In genomic region chr15:64354683-64355558, GRCh38 we compare ENCODE assay signal across 8 cellular contexts. TPM values are rescaled to one million over a fixed set of nuclear protein-coding genes. Genes with fewer than 3 reads are reported as not detected.
DNase-seq lines count a peak whose midpoint lies in the region; ATAC-seq, FAIRE-seq and TF ChIP-seq lines count a peak whose summit lies in the region.

No MANE protein-coding gene starts in this region.

- peak overlapping the region; percentile 84 for H3K9ac ChIP-seq in Loucy (ENCODE audit: low read depth, low read length, poor library complexity, severe bottlenecking)

- H3K4me3 ChIP-seq in Loucy (ENCODE audit: low read length, poor library complexity, severe bottlenecking) = peak overlapping the region; percentile 85
- peak overlapping the region; percentile 91 for H3K4me3 ChIP-seq in iPS-18c (ENCODE audit: insufficient read depth, low read depth, low read length)

- no peaks in the 10 kb centered on the region for H3K27me3 ChIP-seq in Loucy (ENCODE audit: insufficient read depth, low read length, poor library complexity, severe bottlenecking)

- no peak for TF ChIP-seq CTCF in Loucy (conservative IDR thresholded peaks at IDR 0.05; ENCODE audit: low read length)

- H3K4me2 ChIP-seq in Loucy (ENCODE audit: low read depth, low read length, poor library complexity, severe bottlenecking) = peak overlapping the region; percentile 81

- no peaks in the 10 kb centered on the region for H3K36me3 ChIP-seq in Loucy (ENCODE audit: insufficient read depth, low read length)

- H3K27me3 Mint-ChIP-seq in activated naive CD8-positive, alpha-beta T cell = no peaks in the 10 kb centered on the region
- H3K27me3 Mint-ChIP-seq in stimulated activated naive CD8-positive, alpha-beta T cell treated with anti-CD3 and anti-CD28 coated beads, Interleukin-15, Interleukin-2, amounts not matched to agents 100 ng/mL and 50 ng/mL, for 24 hours = no peaks in the 10 kb centered on the region

- H3K9me3 Mint-ChIP-seq in activated naive CD8-positive, alpha-beta T cell (ENCODE audit: low read depth) = no peaks in the 10 kb centered on the region
- H3K9me3 Mint-ChIP-seq in stimulated activated naive CD8-positive, alpha-beta T cell treated with anti-CD3 and anti-CD28 coated beads, Interleukin-15, Interleukin-2, amounts not matched to agents 100 ng/mL and 50 ng/mL, for 24 hours = no peaks in the 10 kb centered on the region

- peaks cover 20% of the 10 kb centered on the region for H3K4me1 Mint-ChIP-seq in activated naive CD8-positive, alpha-beta T cell (ENCODE audit: low read depth)
- H3K4me1 Mint-ChIP-seq in stimulated activated naive CD8-positive, alpha-beta T cell treated with anti-CD3 and anti-CD28 coated beads, Interleukin-15, Interleukin-2, amounts not matched to agents 100 ng/mL and 50 ng/mL, for 24 hours (ENCODE audit: low read depth) = peaks cover 23% of the 10 kb centered on the region

- no peaks in the 10 kb centered on the region for H3K36me3 Mint-ChIP-seq in activated naive CD8-positive, alpha-beta T cell
- H3K36me3 Mint-ChIP-seq in stimulated activated naive CD8-positive, alpha-beta T cell treated with anti-CD3 and anti-CD28 coated beads, Interleukin-15, Interleukin-2, amounts not matched to agents 100 ng/mL and 50 ng/mL, for 24 hours (ENCODE audit: low read depth) = peaks cover 3% of the 10 kb centered on the region

- no peak overlapping the region for H2AFZ ChIP-seq in Loucy (ENCODE audit: low read length)

- DNase-seq in GM19239 (ENCODE audit: insufficient read length, low spot score) = no peak
- no peak for DNase-seq in SK-N-DZ (ENCODE audit: low spot score)

- no peaks in the 10 kb centered on the region for H3K9me3 ChIP-seq in Loucy (ENCODE audit: insufficient read depth, low read depth, low read length)
- no peaks in the 10 kb centered on the region for H3K9me3 ChIP-seq in iPS-18c (ENCODE audit: control insufficient read depth, insufficient read depth, low read length)

- peak; percentile 48 for FAIRE-seq in GM19239 (lab: Jason Lieb, UNC)

- peaks cover 58% of the 10 kb centered on the region for H3K79me2 ChIP-seq in Loucy (ENCODE audit: insufficient read depth, low read length)

- H3K4me1 ChIP-seq in Loucy (ENCODE audit: insufficient read depth, low read length, poor library complexity, severe bottlenecking) = peaks cover 30% of the 10 kb centered on the region

- peak overlapping the region; percentile 94 for H3K4me3 Mint-ChIP-seq in activated naive CD8-positive, alpha-beta T cell
- peak overlapping the region; percentile 89 for H3K4me3 Mint-ChIP-seq in stimulated activated naive CD8-positive, alpha-beta T cell treated with anti-CD3 and anti-CD28 coated beads, Interleukin-15, Interleukin-2, amounts not matched to agents 100 ng/mL and 50 ng/mL, for 24 hours

- H3K9me2 ChIP-seq in Loucy (replicated peaks; ENCODE audit: low read depth, low read length) = no peaks in the 10 kb centered on the region

- peaks cover 4% of the 10 kb centered on the region; the same call in 1 of the 2 replicates for H3F3A ChIP-seq in Loucy (ENCODE audit: low read depth)

- peaks cover 23% of the 10 kb centered on the region for H4K20me1 ChIP-seq in Loucy (ENCODE audit: insufficient read depth, low read length, poor library complexity, severe bottlenecking)

- H3K27ac Mint-ChIP-seq in activated naive CD8-positive, alpha-beta T cell = peak overlapping the region; percentile 89
- H3K27ac Mint-ChIP-seq in stimulated activated naive CD8-positive, alpha-beta T cell treated with anti-CD3 and anti-CD28 coated beads, Interleukin-15, Interleukin-2, amounts not matched to agents 100 ng/mL and 50 ng/mL, for 24 hours = peak overlapping the region; percentile 92

- no peak for ATAC-seq in GM19463 (IDR thresholded peaks at IDR 0.05; ENCODE audit: unreplicated experiment)
- ATAC-seq in GM18520 (IDR thresholded peaks at IDR 0.05; ENCODE audit: unreplicated experiment) = no peak

RNA-seq across cellular contexts. Expression of gene CSNK1G1, which starts 1.1 kb away (rescaled TPM):
- polyA plus RNA-seq in SK-N-DZ (2014; cell fraction: cytosol; rRNA removed) = 6.3 and 9.7 TPM in 2 replicates
- 4.7 and 5.8 TPM in 2 replicates for polyA plus RNA-seq in SK-N-DZ (2014; cell fraction: nucleus; rRNA removed)

RNA-seq across cellular contexts. Expression of gene PCLAF, which starts 26.3 kb away (rescaled TPM):
- 150 and 153 TPM in 2 replicates for polyA plus RNA-seq in SK-N-DZ (2014; cell fraction: cytosol; rRNA removed)
- polyA plus RNA-seq in SK-N-DZ (2014; cell fraction: nucleus; rRNA removed) = 90.9 and 130 TPM in 2 replicates

RNA-seq across cellular contexts. Expression of gene TRIP4, which starts 32.7 kb away (rescaled TPM):
- polyA plus RNA-seq in SK-N-DZ (2014; cell fraction: cytosol; rRNA removed) = 8.5 and 9.4 TPM in 2 replicates
- polyA plus RNA-seq in SK-N-DZ (2014; cell fraction: nucleus; rRNA removed) = 9.9 and 14.2 TPM in 2 replicates
